ENCODE assay signal across 26 cellular contexts in the genomic region with DNA sequence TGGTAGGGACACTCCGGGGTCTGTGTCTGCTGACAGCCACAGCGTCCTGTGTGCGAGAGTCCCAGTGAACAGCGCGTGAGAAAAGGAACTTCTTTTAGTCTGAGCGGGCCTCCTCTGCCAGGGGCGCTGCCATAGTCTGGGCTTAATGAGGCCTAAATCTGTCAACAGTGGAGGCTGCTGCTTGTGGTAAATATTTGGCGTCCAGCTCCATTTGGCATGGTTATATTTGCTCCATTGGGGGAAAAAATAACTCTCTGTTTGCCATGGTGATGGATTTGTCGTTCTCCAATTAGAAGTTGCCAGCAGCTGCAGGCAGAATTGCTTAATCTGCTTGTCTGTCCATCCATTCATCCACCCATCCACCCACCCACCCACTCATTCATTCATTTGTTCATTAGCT.
DNase-seq lines count a peak whose midpoint lies in the region; ATAC-seq and TF ChIP-seq lines count a peak whose summit lies in the region.
"Had no signal": no experiment of that assay in that cellular context is flagged by ENCODE, and none has a peak within 500 bp of the region (broad histone marks: within the 10 kb centered on the region; RNA-seq: fewer than 3 reads in every experiment).

No MANE protein-coding gene starts in this region.

- peaks cover 0 to 46% (median 0%) of the 10 kb centered on the region in 11 experiments; a peak in 4 of 22 replicates for H4K20me1 ChIP-seq in BLaER1 treated with 17β-estradiol and CSF1 and Interleukin-3, amounts not matched to agents 10 nM and 100 nM

- no peak overlapping the region for H3K4me3 ChIP-seq in BLaER1 treated with 17β-estradiol and CSF1 and Interleukin-3, amounts not matched to agents 10 nM and 100 nM
- H3K4me3 ChIP-seq: gastrocnemius medialis, GM12878, lower lobe of right lung, skin epidermis, upper lobe of left lung had no signal

- H3K27me3 ChIP-seq in BLaER1 treated with 17β-estradiol and CSF1 and Interleukin-3, amounts not matched to agents 10 nM and 100 nM = peaks cover 7 to 89% (median 18%) of the 10 kb centered on the region in 11 experiments
- H3K27me3 ChIP-seq: upper lobe of left lung had no signal

- intact Hi-C loops in Right ventricle myocardium superior (cut with DNase I) = no loop called here

- ATAC-seq in GM18505 (IDR thresholded peaks at IDR 0.05; ENCODE audit: unreplicated experiment) = no peak
- no peak for ATAC-seq in Right ventricle myocardium superior (ENCODE audit: poor library complexity)
- ATAC-seq: activated CD8-positive, alpha-beta memory T cell treated with anti-CD3 and anti-CD28 coated beads, Interleukin-2, amount 10 ng/mL, durations not matched to agents 7 days and 5 days; activated T-cell treated with anti-CD3 and anti-CD28 coated beads, Interleukin-2, amount 50 U/mL, for 4 hours; gastrocnemius medialis; GM12878; lower lobe of right lung; natural killer cell treated with Interleukin-12 subunit alpha and Interleukin-12 subunit beta and Interleukin-15 and Interleukin-18, amount 100 ng/mL, for 72 hours had no signal

- TF ChIP-seq POLR2A in GM18505 (IDR thresholded peaks at IDR 0.05; ENCODE audit: borderline replicate concordance, extremely low read depth, insufficient read depth, insufficient read length) = no peak

- no peaks in the 10 kb centered on the region for H3K36me3 ChIP-seq in BLaER1 treated with 17β-estradiol and CSF1 and Interleukin-3, amounts not matched to agents 10 nM and 100 nM
- H3K36me3 ChIP-seq: gastrocnemius medialis, lower lobe of right lung, upper lobe of left lung had no signal

- peak overlapping the region in 4 of 11 experiments; percentile 29 to 69 (median 35); a peak in 5 of 22 replicates for H3K9ac ChIP-seq in BLaER1 treated with 17β-estradiol and CSF1 and Interleukin-3, amounts not matched to agents 10 nM and 100 nM
- H3K9ac ChIP-seq: SK-N-SH had no signal

- peaks cover 63 to 100% (median 99%) of the 10 kb centered on the region in 10 experiments for H3K4me1 ChIP-seq in BLaER1 treated with 17β-estradiol and CSF1 and Interleukin-3, amounts not matched to agents 10 nM and 100 nM
- H3K4me1 ChIP-seq: gastrocnemius medialis, lower lobe of right lung, upper lobe of left lung had no signal

- H3K27ac ChIP-seq in BLaER1 treated with 17β-estradiol and CSF1 and Interleukin-3, amounts not matched to agents 10 nM and 100 nM = peak overlapping the region in 5 of 11 experiments; percentile 9 to 66 (median 61); a peak in 8 of 22 replicates
- H3K27ac ChIP-seq: gastrocnemius medialis, lower lobe of right lung, skin epidermis, upper lobe of left lung had no signal

- peak overlapping the region; percentile 39 to 99 (median 88); a peak in 20 of 22 replicates for H3K4me2 ChIP-seq in BLaER1 treated with 17β-estradiol and CSF1 and Interleukin-3, amounts not matched to agents 10 nM and 100 nM
- H3K4me2 ChIP-seq: SK-N-SH had no signal

- DNase-seq in LHCN-M2 (ENCODE audit: low read depth) (peak; percentile 6), anterior cingulate cortex (lab: John Stamatoyannopoulos, UW) (peak in 34 of 58 donors; percentile 9 to 76 (median 33)), midbrain (lab: John Stamatoyannopoulos, UW) (peak; percentile 62), 8988T (no peak), Right ventricle myocardium superior (no peak)
- DNase-seq: activated CD4-positive, alpha-beta T cell treated with anti-CD3 and anti-CD28 coated beads, Interleukin-2, amount 50 U/mL, for 4 hours; activated CD8-positive, alpha-beta memory T cell treated with anti-CD3 and anti-CD28 coated beads, Interleukin-2, amount 10 ng/mL, durations not matched to agents 7 days and 5 days; activated gamma-delta T cell treated with Interleukin-2 at 50 U/mL for 16 hours; activated naive CD8-positive, alpha-beta T cell treated with anti-CD3 and anti-CD28 coated beads, Interleukin-2, amount 10 ng/mL, durations not matched to agents 7 days and 5 days; activated T-cell treated with anti-CD3 and anti-CD28 coated beads, Interleukin-2, amount 50 U/mL, for 4 hours; CD4-positive, CD25-positive, alpha-beta regulatory T cell; cerebellar nuclear complex; gastrocnemius medialis; lower lobe of right lung; NCI-H1048; NCI-H187 treated with DMSO at 0.1 percent for 48 hours; NCI-H226; OCI-M1; SK-N-SH; stimulated activated naive CD4-positive, alpha-beta T cell; upper lobe of left lung had no signal

- H3K9me3 ChIP-seq in BLaER1 treated with 17β-estradiol and CSF1 and Interleukin-3, amounts not matched to agents 10 nM and 100 nM (replicated peaks in 1 of 11) = no peaks in the 10 kb centered on the region
- H3K9me3 ChIP-seq: gastrocnemius medialis, lower lobe of right lung, SK-N-SH, upper lobe of left lung had no signal

Comparison
In these comparisons a context has a peak if more than half of its experiments do, and no peak if none do; other contexts are left out.
1. DNase-seq: peak in LHCN-M2 (single experiment), anterior cingulate cortex (34 of 58) and midbrain (single experiment); none in 8988T (single experiment) and Right ventricle myocardium superior (single experiment).